Comparison of ENCODE assay signal across 1 cellular context in the genomic region with DNA sequence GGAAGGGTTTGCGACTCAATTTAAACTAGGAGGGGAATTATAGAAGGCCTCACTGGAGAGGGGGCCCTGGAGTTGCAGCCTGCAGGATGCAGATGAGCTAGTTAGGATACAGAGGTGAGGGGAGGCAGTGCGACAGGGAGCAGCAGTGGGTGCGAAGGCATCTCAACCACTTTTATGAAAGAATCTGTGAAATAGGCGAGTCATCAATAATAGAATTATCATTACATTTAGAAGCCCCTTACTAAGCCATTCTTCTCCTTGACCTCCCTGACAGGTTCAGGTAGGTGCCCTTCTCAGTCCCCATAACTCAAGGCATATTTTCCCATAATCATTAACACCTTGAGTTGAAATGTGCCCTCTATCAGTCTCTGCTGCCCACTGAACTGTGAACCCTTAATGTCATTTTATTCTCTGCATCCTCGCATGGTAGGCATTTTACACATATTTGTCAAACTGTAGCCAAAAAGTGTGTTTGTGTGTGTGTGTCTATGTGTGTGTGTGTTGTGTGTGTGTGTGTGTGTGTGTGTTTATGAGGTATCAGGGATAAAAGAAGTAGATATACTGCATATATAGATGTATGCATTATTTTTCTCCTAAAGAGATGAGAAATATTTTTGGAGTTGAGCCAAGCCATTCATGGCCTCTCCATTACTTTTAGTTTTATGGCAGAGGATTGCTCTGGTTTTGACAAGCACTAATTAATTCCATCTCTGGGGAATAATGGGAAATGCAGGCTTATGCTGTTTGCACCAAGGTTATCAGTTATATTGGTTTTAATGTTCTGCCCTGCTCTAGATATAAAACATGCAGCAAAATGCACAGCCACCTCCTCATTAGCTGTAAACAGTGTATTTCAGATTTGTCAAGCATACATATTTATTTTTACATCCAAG.
TF ChIP-seq lines count a peak whose summit lies in the region.

No MANE protein-coding gene starts in this region.

TF ChIP-seq in SK-N-SH, 30 proteins besides CTCF, POLR2A, EP300 and RAD21 (continued from another document):
- TF ChIP-seq IRF3 (IDR thresholded peaks at IDR 0.05; ENCODE audit: low read depth, low read length) (no peak), CHD2 (IDR thresholded peaks at IDR 0.05; ENCODE audit: low read length, partially characterized antibody) (peak; percentile 67), NFIC (IDR thresholded peaks at IDR 0.05; ENCODE audit: borderline replicate concordance) (peak; percentile 53; the same call in 1 of the 2 replicates), SIN3A (IDR thresholded peaks at IDR 0.05; ENCODE audit: borderline replicate concordance, low read depth, low read length) (no peak), ZBTB33 (IDR thresholded peaks at IDR 0.05; ENCODE audit: borderline replicate concordance, low read depth) (no peak), RCOR1 (IDR thresholded peaks at IDR 0.05; ENCODE audit: low read length) (peak; percentile 90), YY1 (IDR thresholded peaks at IDR 0.05; ENCODE audit: low read depth) (no peak), RFX5 (IDR thresholded peaks at IDR 0.05; ENCODE audit: low read length) (no peak), EZH2phosphoT487 (IDR thresholded peaks at IDR 0.05; ENCODE audit: borderline replicate concordance, low read depth) (no peak), ELF1 (IDR thresholded peaks at IDR 0.05) (no peak), GATA2 (CRISPR knock-in tag; IDR thresholded peaks at IDR 0.05) (peak; percentile 74), POLR2AphosphoS5 (IDR thresholded peaks at IDR 0.05; ENCODE audit: low read depth, low read length) (no peak), TCF12 (IDR thresholded peaks at IDR 0.05) (peak; percentile 65), FOSL2 (IDR thresholded peaks at IDR 0.05; ENCODE audit: borderline replicate concordance, low read depth) (no peak)
- TF ChIP-seq, protein P1, sequence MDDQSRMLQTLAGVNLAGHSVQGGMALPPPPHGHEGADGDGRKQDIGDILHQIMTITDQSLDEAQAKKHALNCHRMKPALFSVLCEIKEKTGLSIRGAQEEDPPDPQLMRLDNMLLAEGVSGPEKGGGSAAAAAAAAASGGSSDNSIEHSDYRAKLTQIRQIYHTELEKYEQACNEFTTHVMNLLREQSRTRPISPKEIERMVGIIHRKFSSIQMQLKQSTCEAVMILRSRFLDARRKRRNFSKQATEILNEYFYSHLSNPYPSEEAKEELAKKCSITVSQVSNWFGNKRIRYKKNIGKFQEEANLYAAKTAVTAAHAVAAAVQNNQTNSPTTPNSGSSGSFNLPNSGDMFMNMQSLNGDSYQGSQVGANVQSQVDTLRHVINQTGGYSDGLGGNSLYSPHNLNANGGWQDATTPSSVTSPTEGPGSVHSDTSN (IDR thresholded peaks at IDR 0.05) = peak; percentile 39; the same call in 1 of the 2 replicates
- TF ChIP-seq, protein P2, sequence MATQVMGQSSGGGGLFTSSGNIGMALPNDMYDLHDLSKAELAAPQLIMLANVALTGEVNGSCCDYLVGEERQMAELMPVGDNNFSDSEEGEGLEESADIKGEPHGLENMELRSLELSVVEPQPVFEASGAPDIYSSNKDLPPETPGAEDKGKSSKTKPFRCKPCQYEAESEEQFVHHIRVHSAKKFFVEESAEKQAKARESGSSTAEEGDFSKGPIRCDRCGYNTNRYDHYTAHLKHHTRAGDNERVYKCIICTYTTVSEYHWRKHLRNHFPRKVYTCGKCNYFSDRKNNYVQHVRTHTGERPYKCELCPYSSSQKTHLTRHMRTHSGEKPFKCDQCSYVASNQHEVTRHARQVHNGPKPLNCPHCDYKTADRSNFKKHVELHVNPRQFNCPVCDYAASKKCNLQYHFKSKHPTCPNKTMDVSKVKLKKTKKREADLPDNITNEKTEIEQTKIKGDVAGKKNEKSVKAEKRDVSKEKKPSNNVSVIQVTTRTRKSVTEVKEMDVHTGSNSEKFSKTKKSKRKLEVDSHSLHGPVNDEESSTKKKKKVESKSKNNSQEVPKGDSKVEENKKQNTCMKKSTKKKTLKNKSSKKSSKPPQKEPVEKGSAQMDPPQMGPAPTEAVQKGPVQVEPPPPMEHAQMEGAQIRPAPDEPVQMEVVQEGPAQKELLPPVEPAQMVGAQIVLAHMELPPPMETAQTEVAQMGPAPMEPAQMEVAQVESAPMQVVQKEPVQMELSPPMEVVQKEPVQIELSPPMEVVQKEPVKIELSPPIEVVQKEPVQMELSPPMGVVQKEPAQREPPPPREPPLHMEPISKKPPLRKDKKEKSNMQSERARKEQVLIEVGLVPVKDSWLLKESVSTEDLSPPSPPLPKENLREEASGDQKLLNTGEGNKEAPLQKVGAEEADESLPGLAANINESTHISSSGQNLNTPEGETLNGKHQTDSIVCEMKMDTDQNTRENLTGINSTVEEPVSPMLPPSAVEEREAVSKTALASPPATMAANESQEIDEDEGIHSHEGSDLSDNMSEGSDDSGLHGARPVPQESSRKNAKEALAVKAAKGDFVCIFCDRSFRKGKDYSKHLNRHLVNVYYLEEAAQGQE (IDR thresholded peaks at IDR 0.05; ENCODE audit: low read depth, low read length) = no peak
